Comparison of ENCODE assay signal across 1 cellular context in genomic region chr16:30535777-30536190, GRCh38.
A peak's percentile ranks its signal among the peaks of the same experiment; 100 is the strongest.
TF ChIP-seq lines count a peak whose summit lies in the region.

No MANE protein-coding gene starts in this region.

TF ChIP-seq in WTC11, 78 proteins besides CTCF, POLR2A, EP300 and RAD21 (continued from another document and continues in another):
- TF ChIP-seq USF1 (CRISPR knock-in tag; IDR thresholded peaks at IDR 0.05) (peak; percentile 78; the same call in 1 of the 2 replicates), E2F4 (CRISPR knock-in tag; IDR thresholded peaks at IDR 0.05; ENCODE audit: borderline replicate concordance, low read depth) (no peak), AFF4 (CRISPR knock-in tag; IDR thresholded peaks at IDR 0.05; ENCODE audit: borderline replicate concordance) (no peak), ZMAT4 (CRISPR knock-in tag; IDR thresholded peaks at IDR 0.05) (no peak), IRF1 (CRISPR knock-in tag; IDR thresholded peaks at IDR 0.05) (no peak), ZNF219 (CRISPR knock-in tag; IDR thresholded peaks at IDR 0.05; ENCODE audit: borderline replicate concordance) (no peak), ZNF232 (CRISPR knock-in tag; IDR thresholded peaks at IDR 0.05) (peak; percentile 82; the same call in 1 of the 2 replicates), ZSCAN18 (CRISPR knock-in tag; IDR thresholded peaks at IDR 0.05) (no peak), GTF2I (CRISPR knock-in tag; conservative IDR thresholded peaks at IDR 0.05) (no peak), ATF6 (CRISPR knock-in tag; IDR thresholded peaks at IDR 0.05) (no peak), JAZF1 (CRISPR knock-in tag; IDR thresholded peaks at IDR 0.05) (no peak), ESRRA (CRISPR knock-in tag; IDR thresholded peaks at IDR 0.05; ENCODE audit: borderline replicate concordance) (no peak), CBFB (CRISPR knock-in tag; IDR thresholded peaks at IDR 0.05; ENCODE audit: low read depth) (no peak), HMGXB4 (CRISPR knock-in tag; IDR thresholded peaks at IDR 0.05) (no peak), ZBTB21 (CRISPR knock-in tag; IDR thresholded peaks at IDR 0.05; ENCODE audit: borderline replicate concordance) (no peak), ZNF416 (CRISPR knock-in tag; IDR thresholded peaks at IDR 0.05) (no peak), CDX4 (CRISPR knock-in tag; IDR thresholded peaks at IDR 0.05; ENCODE audit: borderline replicate concordance) (no peak), ZNF425 (CRISPR knock-in tag; conservative IDR thresholded peaks at IDR 0.05) (no peak), PREB (CRISPR knock-in tag; IDR thresholded peaks at IDR 0.05; ENCODE audit: borderline replicate concordance) (0 out of 2 replicates have a peak, but pooled peaks have one; percentile 40), ZBTB43 (CRISPR knock-in tag; IDR thresholded peaks at IDR 0.05) (no peak), NR3C1 (CRISPR knock-in tag; conservative IDR thresholded peaks at IDR 0.05; ENCODE audit: low read depth) (no peak), SMAD3 (CRISPR knock-in tag; IDR thresholded peaks at IDR 0.05; ENCODE audit: borderline replicate concordance) (0 out of 2 replicates have a peak, but pooled peaks have one; percentile 59), ZNF423 (CRISPR knock-in tag; IDR thresholded peaks at IDR 0.05) (no peak), USF2 (CRISPR knock-in tag; IDR thresholded peaks at IDR 0.05) (peak; percentile 79), SMAD4 (CRISPR knock-in tag; IDR thresholded peaks at IDR 0.05) (no peak), CREM (CRISPR knock-in tag; IDR thresholded peaks at IDR 0.05) (no peak), RORB (CRISPR knock-in tag; IDR thresholded peaks at IDR 0.05) (no peak), KAT7 (CRISPR knock-in tag; IDR thresholded peaks at IDR 0.05; ENCODE audit: borderline replicate concordance) (no peak), SP1 (CRISPR knock-in tag; conservative IDR thresholded peaks at IDR 0.05) (no peak), ZNF138 (CRISPR knock-in tag; conservative IDR thresholded peaks at IDR 0.05) (no peak), ETV6 (CRISPR knock-in tag; IDR thresholded peaks at IDR 0.05) (no peak), GABPB1 (CRISPR knock-in tag; IDR thresholded peaks at IDR 0.05) (peak; percentile 79), TCF7 (CRISPR knock-in tag; IDR thresholded peaks at IDR 0.05; ENCODE audit: low read depth) (no peak), TEAD1 (CRISPR knock-in tag; IDR thresholded peaks at IDR 0.05) (no peak), NR2C2 (CRISPR knock-in tag; IDR thresholded peaks at IDR 0.05) (no peak), RELA (CRISPR knock-in tag; IDR thresholded peaks at IDR 0.05; ENCODE audit: borderline replicate concordance) (no peak)
